In the genomic region with DNA sequence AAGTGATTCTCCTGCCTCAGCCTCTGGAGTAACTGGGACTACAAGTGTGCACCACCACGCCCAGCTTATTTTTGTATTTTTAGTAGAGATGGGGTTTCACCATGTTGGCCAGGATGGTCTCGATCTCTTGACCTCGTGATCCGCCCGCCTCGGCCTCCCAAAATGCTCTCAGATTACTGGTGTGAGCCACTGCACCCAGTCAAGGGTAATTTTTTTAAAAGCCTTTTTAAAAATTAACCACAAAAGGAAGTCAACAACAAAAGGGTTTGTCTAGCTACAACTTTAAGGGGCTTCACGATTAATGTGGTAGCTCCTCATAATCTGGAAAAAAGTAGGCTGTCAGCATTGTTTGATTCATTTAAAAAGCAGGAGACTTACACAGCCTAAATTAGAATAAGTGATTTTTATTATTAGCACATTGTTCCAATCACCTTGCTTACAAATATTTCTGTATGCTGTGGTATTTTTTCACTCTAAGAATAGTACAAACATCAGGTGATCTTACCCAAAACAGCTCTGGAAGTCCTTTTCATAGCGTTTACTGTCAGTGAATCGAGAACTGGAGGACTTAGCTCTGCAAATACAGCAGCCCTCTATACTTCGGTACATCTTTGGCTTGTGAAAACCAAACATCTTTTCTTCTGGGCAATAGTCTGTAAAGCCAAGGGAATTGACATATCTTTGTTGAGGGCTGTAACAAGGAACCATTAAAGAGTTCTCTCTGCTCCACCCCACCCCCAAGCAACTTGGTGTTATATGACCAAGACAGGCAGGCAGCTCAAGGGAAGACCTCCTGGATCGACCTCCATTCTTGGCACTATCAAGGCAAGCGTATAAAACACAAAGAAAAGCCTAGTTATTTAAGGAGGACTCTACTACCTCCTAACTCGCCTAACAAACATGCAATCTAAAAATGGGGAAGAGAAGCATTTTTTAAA, we compare ENCODE assay signal across 9 cellular contexts. TPM values are rescaled to one million over a fixed set of nuclear protein-coding genes. Genes with fewer than 3 reads are reported as not detected.
DNase-seq lines count a peak whose midpoint lies in the region; ATAC-seq, FAIRE-seq and TF ChIP-seq lines count a peak whose summit lies in the region.
"Had no signal": no experiment of that assay in that cellular context is flagged by ENCODE, and none has a peak within 500 bp of the region (broad histone marks: within the 10 kb centered on the region; RNA-seq: fewer than 3 reads in every experiment).

No MANE protein-coding gene starts in this region.

- H3K36me3 ChIP-seq in DOHH2 (ENCODE audit: control insufficient read depth, low read length) (peaks cover 90% of the 10 kb centered on the region), left lung (peaks cover 0 to 60% of the 10 kb centered on the region in 2 donors)

- H3K4me3 ChIP-seq in DOHH2 (ENCODE audit: low read length) (no peak overlapping the region), left lung (no peak overlapping the region)
- H3K4me3 ChIP-seq: heart left ventricle had no signal

- TF ChIP-seq CTCF in DOHH2 (IDR thresholded peaks at IDR 0.05; ENCODE audit: low read depth, low read length, poor library complexity, severe bottlenecking) (no peak), D721Med (IDR thresholded peaks at IDR 0.05; ENCODE audit: insufficient read depth, missing control alignments) (no peak), left lung (IDR thresholded peaks at IDR 0.05) (no peak)

- H4K20me1 ChIP-seq in DOHH2 (ENCODE audit: control insufficient read depth, insufficient read depth, low read depth, low read length), result peaks cover 18% of the 10 kb centered on the region; the same call in 1 of the 2 replicates

- H3K4me1 ChIP-seq in DOHH2 (ENCODE audit: control insufficient read depth, low read length), result peaks cover 47% of the 10 kb centered on the region
- no peaks in the 10 kb centered on the region for H3K4me1 ChIP-seq in left lung

- H3K27ac ChIP-seq in DOHH2 (ENCODE audit: low read depth, low read length), result peak overlapping the region; percentile 18; the same call in 1 of the 2 replicates
- no peak overlapping the region for H3K27ac ChIP-seq in left lung
- H3K27ac ChIP-seq: heart left ventricle had no signal

- peak overlapping the region; percentile 25 for H3K27ac Mint-ChIP-seq in activated naive CD8-positive, alpha-beta T cell

- peaks cover 28% of the 10 kb centered on the region for H3K4me1 Mint-ChIP-seq in activated naive CD8-positive, alpha-beta T cell (ENCODE audit: low read depth)

- peak; percentile 63 for FAIRE-seq in GM19239 (lab: Jason Lieb, UNC)
- FAIRE-seq in RCC 7860 (lab: Jason Lieb, UNC), result no peak
- no peak for FAIRE-seq in D721Med (lab: Jason Lieb, UNC)

- no peaks in the 10 kb centered on the region for H3K9me2 ChIP-seq in DOHH2 (replicated peaks; ENCODE audit: control insufficient read depth, low read length)

- intact Hi-C loops in left lung (cut with DNase I), result no loop called here

- H3K27me3 ChIP-seq in DOHH2 (ENCODE audit: control insufficient read depth, low read length) (no peaks in the 10 kb centered on the region), left lung (no peaks in the 10 kb centered on the region)
- H3K27me3 ChIP-seq: heart left ventricle had no signal

- peaks cover 4% of the 10 kb centered on the region; the same call in 1 of the 2 replicates for H3F3A ChIP-seq in DOHH2 (ENCODE audit: control insufficient read depth, insufficient read depth)

- H3K9me3 ChIP-seq in DOHH2 (ENCODE audit: control insufficient read depth, insufficient read depth, low read length) (no peaks in the 10 kb centered on the region), left lung (no peaks in the 10 kb centered on the region)
- H3K9me3 ChIP-seq: heart left ventricle had no signal

- H3K4me2 ChIP-seq in DOHH2 (ENCODE audit: low read length), result peak overlapping the region; percentile 3; the same call in 1 of the 2 replicates

- H3K9me3 Mint-ChIP-seq in activated naive CD8-positive, alpha-beta T cell (ENCODE audit: low read depth), result no peaks in the 10 kb centered on the region

- peaks cover 85% of the 10 kb centered on the region for H3K79me2 ChIP-seq in DOHH2 (ENCODE audit: control insufficient read depth, low read length)

- peaks cover 12% of the 10 kb centered on the region for H3K36me3 Mint-ChIP-seq in activated naive CD8-positive, alpha-beta T cell

- peak; percentile 42 for ATAC-seq in HG02981 (IDR thresholded peaks at IDR 0.05; ENCODE audit: unreplicated experiment)
- ATAC-seq in left lung, result no peak
- ATAC-seq: heart left ventricle had no signal

- H3K27me3 Mint-ChIP-seq in activated naive CD8-positive, alpha-beta T cell, result no peaks in the 10 kb centered on the region

- DNase-seq in GM19239 (ENCODE audit: insufficient read length, low spot score) (no peak), RCC 7860 (ENCODE audit: low spot score) (no peak), D721Med (ENCODE audit: insufficient read length, low spot score) (no peak), NCI-H1092 treated with DMSO at 0.1 percent for 48 hours (lab: John Stamatoyannopoulos, UW) (no peak), left lung (no peak)
- DNase-seq: heart left ventricle had no signal

- H3K4me3 Mint-ChIP-seq in activated naive CD8-positive, alpha-beta T cell, result no peak overlapping the region

RNA-seq across cellular contexts. Expression of gene SINHCAF, which starts 28.1 kb away (rescaled TPM):
- total RNA-seq in left lung, result 10 to 100 TPM; 37.9 to 40.2 TPM
